Comparison of ENCODE assay signal across 8 cellular contexts in the genomic region with DNA sequence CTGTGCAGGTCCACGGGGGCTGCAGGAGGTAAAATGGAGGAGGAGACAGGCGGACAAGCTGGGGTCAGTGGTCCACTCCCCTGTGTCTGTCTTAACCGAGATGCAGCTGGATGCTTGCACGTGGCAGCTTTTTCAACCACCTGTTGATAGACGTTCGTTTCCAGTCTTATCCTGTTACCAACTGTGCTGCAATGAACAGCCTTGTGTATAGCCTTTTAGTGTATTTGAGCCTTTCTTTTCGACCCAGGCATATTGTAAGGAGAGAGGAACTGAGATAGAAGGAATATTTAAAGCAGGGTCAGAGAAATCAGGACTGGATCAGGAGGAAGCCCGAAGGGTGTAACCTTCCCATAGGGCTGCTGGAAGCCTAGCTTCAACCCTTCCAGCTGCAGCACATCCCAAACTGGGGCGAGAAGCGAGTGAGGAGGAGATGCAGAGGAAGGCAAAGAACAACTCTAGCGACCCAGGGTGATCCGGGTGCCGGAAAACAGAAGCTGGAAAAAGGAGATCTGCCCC. TPM values are rescaled to one million over a fixed set of nuclear protein-coding genes. Genes with fewer than 3 reads are reported as not detected.
DNase-seq lines count a peak whose midpoint lies in the region; TF ChIP-seq lines count a peak whose summit lies in the region.

No MANE protein-coding gene starts in this region.

- no peaks in the 10 kb centered on the region for H3K79me2 ChIP-seq in OCI-LY7 (ENCODE audit: insufficient read depth, low read depth, low read length)

- BruUV-seq in Calu3 (replicated peaks; lab: Mats Ljungman, UMichigan) (TSS peak; percentile 71), OCI-LY7 (replicated peaks; lab: Mats Ljungman, UMichigan) (no TSS peak)

- peak overlapping the region; percentile 92 for H3K27ac Mint-ChIP-seq in Calu3 (ENCODE audit: unreplicated experiment)

- H3K4me1 Mint-ChIP-seq in Calu3 (ENCODE audit: low read depth, unreplicated experiment), result peaks cover 70% of the 10 kb centered on the region

- no peaks in the 10 kb centered on the region for H3K36me3 ChIP-seq in OCI-LY7 (ENCODE audit: insufficient read depth, low read length)
- no peaks in the 10 kb centered on the region for H3K36me3 ChIP-seq in ectodermal cell (ENCODE audit: control insufficient read depth, insufficient read depth, low read length)
- H3K36me3 ChIP-seq in muscle layer of colon (ENCODE audit: insufficient read depth, low read length), result no peaks in the 10 kb centered on the region

- H3K27ac ChIP-seq in OCI-LY7 (ENCODE audit: low read depth, low read length, poor library complexity, severe bottlenecking) (no peak overlapping the region), ectodermal cell (ENCODE audit: insufficient read depth, low read depth, low read length, poor library complexity, severe bottlenecking) (no peak overlapping the region), muscle layer of colon (ENCODE audit: low read depth, low read length) (peak overlapping the region; percentile 16)

- H3K4me1 ChIP-seq in OCI-LY7 (ENCODE audit: insufficient read depth, low read length, poor library complexity, severe bottlenecking) (peaks cover 16% of the 10 kb centered on the region), ectodermal cell (ENCODE audit: control insufficient read depth, insufficient read depth, low read length) (no peaks in the 10 kb centered on the region), muscle layer of colon (ENCODE audit: insufficient read depth, low read length) (peaks cover 27% of the 10 kb centered on the region)

- peak overlapping the region; percentile 33; the same call in 1 of the 2 replicates for H2AFZ ChIP-seq in OCI-LY7 (ENCODE audit: low read length)

- TF ChIP-seq CTCF in Calu3 (IDR thresholded peaks at IDR 0.05; ENCODE audit: unreplicated experiment) (no peak), OCI-LY7 (conservative IDR thresholded peaks at IDR 0.05; ENCODE audit: low read length) (no peak)

- H3K9me3 Mint-ChIP-seq in Calu3 (ENCODE audit: low read depth, unreplicated experiment), result no peaks in the 10 kb centered on the region

- CTCF ChIA-PET in Calu3 (lab: Charles Lee) (interaction anchor here (0.7 to 6.4 kb wide), 13 partner anchors 9 to 452 kb away, joined by 3 to 168 read pairs (median 3); a partner anchor contains a TSS), OCI-LY7 (lab: Charles Lee; ENCODE audit: unreplicated experiment) (no interaction called here)

- no peak overlapping the region for H3K4me3 ChIP-seq in OCI-LY7 (ENCODE audit: low read depth, low read length, poor library complexity, severe bottlenecking)
- peak overlapping the region; percentile 3 for H3K4me3 ChIP-seq in ectodermal cell (ENCODE audit: insufficient read depth, low read depth, low read length)
- peak overlapping the region; percentile 41 to 64 for H3K4me3 ChIP-seq in muscle layer of colon (ENCODE audit: low read depth in 1 of 2, low read length in 2 of 2)

- no peaks in the 10 kb centered on the region for H3K9me2 ChIP-seq in OCI-LY7 (ENCODE audit: insufficient read depth, low read length)

- H3K4me2 ChIP-seq in OCI-LY7 (ENCODE audit: low read length), result peak overlapping the region; percentile 60; the same call in 1 of the 2 replicates

- intact Hi-C loops in Calu3 (cut with micrococcal nuclease; ENCODE audit: unreplicated experiment), result no loop called here
- intact Hi-C loops in OCI-LY7 (cut with micrococcal nuclease; ENCODE audit: unreplicated experiment), result no loop called here
- intact Hi-C loops in posterior cingulate gyrus (cut with DNase I), result loop anchor here (10.0 kb wide), 2 partner anchors 73 to 113 kb away; a partner anchor contains a TSS

- peaks cover 76% of the 10 kb centered on the region for H3K36me3 Mint-ChIP-seq in Calu3 (ENCODE audit: insufficient read depth, unreplicated experiment)

- H3K9me3 ChIP-seq in OCI-LY7 (ENCODE audit: low read length), result no peaks in the 10 kb centered on the region
- no peaks in the 10 kb centered on the region for H3K9me3 ChIP-seq in ectodermal cell (ENCODE audit: control insufficient read depth, low read length)
- peaks cover 6% of the 10 kb centered on the region for H3K9me3 ChIP-seq in muscle layer of colon (ENCODE audit: low read length)

- no peak overlapping the region for H3K9ac ChIP-seq in muscle layer of colon (ENCODE audit: low read length)

- POLR2A ChIA-PET in OCI-LY7 (lab: Charles Lee), result interaction anchor here (0.7 to 1.4 kb wide), 2 partner anchors 35 to 92 kb away, joined by 3 read pairs; a partner anchor contains a TSS

- no peaks in the 10 kb centered on the region for H3K27me3 Mint-ChIP-seq in Calu3 (ENCODE audit: unreplicated experiment)

- H3K4me3 Mint-ChIP-seq in Calu3 (ENCODE audit: low read depth, unreplicated experiment), result peak overlapping the region; percentile 87

- 12 to 13% methylated on average over 13 of the region's 13 CpGs for WGBS in ectodermal cell, 2 experiments

- peaks cover 87% of the 10 kb centered on the region for H3K27me3 ChIP-seq in ectodermal cell (ENCODE audit: control insufficient read depth, insufficient read depth, low read length, poor library complexity, severe bottlenecking)
- peaks cover 36 to 51% of the 10 kb centered on the region in 2 donors for H3K27me3 ChIP-seq in muscle layer of colon (ENCODE audit: control insufficient read depth in 1 of 2, insufficient read depth in 2 of 2, low read length in 2 of 2)

- DNase-seq in Calu3, result no peak
- no peak for DNase-seq in OCI-LY7 (ENCODE audit: low spot score)
- no peak for DNase-seq in posterior cingulate gyrus
- DNase-seq in C1 segment of cervical spinal cord (lab: John Stamatoyannopoulos, UW), result no peak
- DNase-seq in H4 (ENCODE audit: low spot score), result no peak
- no peak for DNase-seq in NCI-H1694 (lab: John Stamatoyannopoulos, UW)

- H4K20me1 ChIP-seq in OCI-LY7 (ENCODE audit: insufficient read depth, low read length), result no peaks in the 10 kb centered on the region

RNA-seq across cellular contexts. Expression of a gene that starts 11.4 kb away (rescaled TPM):
- 161 and 181 TPM in 2 replicates for total RNA-seq in Calu3 (2022)
- total RNA-seq in OCI-LY7 (2014; rRNA removed; shearing (Covaris generic)), result not detected in 2 replicates
- total RNA-seq in OCI-LY7 (2022), result not detected in 2 replicates
- polyA plus RNA-seq in ectodermal cell (2013, experiment 1 of 4), result not detected
- polyA plus RNA-seq in ectodermal cell (2013, experiment 2 of 4), result not detected
- not detected for polyA plus RNA-seq in ectodermal cell (2013, experiment 3 of 4)
- not detected for polyA plus RNA-seq in ectodermal cell (2013, experiment 4 of 4)
- 0.12 TPM in 1 of 2 replicates, not detected in the other for total RNA-seq in H4 (2014; rRNA removed; shearing (Covaris generic))

RNA-seq across cellular contexts. Expression of a gene that starts 25.9 kb away (rescaled TPM):
- 1.3 and 1.4 TPM in 2 replicates for total RNA-seq in Calu3 (2022)
- total RNA-seq in OCI-LY7 (2014; rRNA removed; shearing (Covaris generic)), result not detected in 2 replicates
- not detected in 2 replicates for total RNA-seq in OCI-LY7 (2022)
- not detected for polyA plus RNA-seq in ectodermal cell (2013, experiment 1 of 4)
- not detected for polyA plus RNA-seq in ectodermal cell (2013, experiment 2 of 4)
- 0.11 TPM for polyA plus RNA-seq in ectodermal cell (2013, experiment 3 of 4)
- 0.12 TPM for polyA plus RNA-seq in ectodermal cell (2013, experiment 4 of 4)
- total RNA-seq in H4 (2014; rRNA removed; shearing (Covaris generic)), result not detected in 2 replicates

RNA-seq across cellular contexts. Expression of a gene that starts 34.5 kb away (rescaled TPM):
- total RNA-seq in Calu3 (2022) (0.29 TPM in 1 of 2 replicates, not detected in the other), OCI-LY7 (2022) (not detected in 2 replicates)
- total RNA-seq in OCI-LY7 (2014; rRNA removed; shearing (Covaris generic)), result not detected in 2 replicates
- not detected for polyA plus RNA-seq in ectodermal cell (2013, experiment 1 of 4)
- polyA plus RNA-seq in ectodermal cell (2013, experiment 2 of 4), result not detected
- not detected for polyA plus RNA-seq in ectodermal cell (2013, experiment 3 of 4)
- polyA plus RNA-seq in ectodermal cell (2013, experiment 4 of 4), result not detected
- not detected in 2 replicates for total RNA-seq in H4 (2014; rRNA removed; shearing (Covaris generic))

RNA-seq across cellular contexts. Expression of a gene that starts 34.5 kb away (rescaled TPM):
- 72.8 and 75.2 TPM in 2 replicates for total RNA-seq in Calu3 (2022)
- total RNA-seq in OCI-LY7 (2014; rRNA removed; shearing (Covaris generic)), result 30.6 and 35.6 TPM in 2 replicates
- 36.5 and 40.1 TPM in 2 replicates for total RNA-seq in OCI-LY7 (2022)
- 57.1 TPM for polyA plus RNA-seq in ectodermal cell (2013, experiment 1 of 4)
- 58.1 TPM for polyA plus RNA-seq in ectodermal cell (2013, experiment 2 of 4)
- polyA plus RNA-seq in ectodermal cell (2013, experiment 3 of 4), result 45.4 TPM
- polyA plus RNA-seq in ectodermal cell (2013, experiment 4 of 4), result 54.5 TPM
- total RNA-seq in H4 (2014; rRNA removed; shearing (Covaris generic)), result 57.8 and 68.7 TPM in 2 replicates

RNA-seq across cellular contexts. Expression of a gene that starts 40.4 kb away (rescaled TPM):
- 25.1 and 25.2 TPM in 2 replicates for total RNA-seq in Calu3 (2022)
- 60.5 and 67.5 TPM in 2 replicates for total RNA-seq in OCI-LY7 (2014; rRNA removed; shearing (Covaris generic))
- total RNA-seq in OCI-LY7 (2022), result 39.3 and 43.1 TPM in 2 replicates
- polyA plus RNA-seq in ectodermal cell (2013, experiment 1 of 4), result 34.9 TPM
- polyA plus RNA-seq in ectodermal cell (2013, experiment 2 of 4), result 33.7 TPM
- polyA plus RNA-seq in ectodermal cell (2013, experiment 3 of 4), result 36.9 TPM
- polyA plus RNA-seq in ectodermal cell (2013, experiment 4 of 4), result 37.9 TPM
- total RNA-seq in H4 (2014; rRNA removed; shearing (Covaris generic)), result 32.6 and 46.8 TPM in 2 replicates

Comparison
In these comparisons a context has a peak if more than half of its experiments do, and no peak if none do; other contexts are left out.
1. RNA of a gene that starts 11.4 kb away (total RNA-seq): 161 to 181 TPM in Calu3; 0.12 TPM in H4 and not detected in OCI-LY7; every median in the first group is over 100 times any median in the second.